20 cellular contexts compared by ENCODE assay signal in the genomic region with DNA sequence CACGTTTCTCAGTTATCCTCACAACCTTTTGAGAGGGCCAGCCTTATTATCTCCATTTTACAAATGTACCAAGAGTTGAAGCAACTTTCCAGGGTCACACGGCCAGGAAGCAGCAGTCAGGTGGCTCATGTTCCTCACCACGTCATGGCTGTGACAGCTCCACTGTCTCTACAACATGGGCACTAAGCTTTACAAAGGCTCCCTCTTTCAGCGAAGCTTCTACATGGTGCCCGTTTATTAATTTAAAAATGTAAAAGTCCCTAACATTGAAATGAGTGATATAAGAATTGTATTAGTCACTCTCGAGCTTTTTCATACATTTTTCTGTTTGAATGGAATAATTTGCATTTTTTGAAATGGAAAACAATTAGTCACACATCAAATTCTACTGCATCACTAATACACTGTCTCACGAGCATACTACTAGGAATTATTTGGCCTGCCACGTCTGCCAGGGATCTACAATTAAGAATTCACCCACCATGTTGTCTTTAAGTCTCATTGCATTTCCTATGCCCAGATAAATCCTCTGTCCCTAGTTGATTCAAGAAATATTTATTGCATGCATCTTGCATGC. TPM values are rescaled to one million over a fixed set of nuclear protein-coding genes. Genes with fewer than 3 reads are reported as not detected.
DNase-seq lines count a peak whose midpoint lies in the region; ATAC-seq and TF ChIP-seq lines count a peak whose summit lies in the region.
"Had no signal": no experiment of that assay in that cellular context is flagged by ENCODE, and none has a peak within 500 bp of the region (broad histone marks: within the 10 kb centered on the region; RNA-seq: fewer than 3 reads in every experiment).

No MANE protein-coding gene starts in this region.

- peak; percentile 63 for ATAC-seq in stimulated activated effector memory CD8-positive, alpha-beta T cell treated with anti-CD3 and anti-CD28 coated beads, Interleukin-12 subunit alpha, Interleukin-12 subunit beta, amount 100 ng/mL, for 72 hours
- no peak for ATAC-seq in gastrocnemius medialis

- DNase-seq in activated T-cell treated with anti-CD3 and anti-CD28 coated beads, Interleukin-2, amount 50 U/mL, for 24 hours: no peak
- no peak for DNase-seq in activated T-cell treated with anti-CD3 and anti-CD28 coated beads for 4 hours
- DNase-seq in stimulated activated CD4-positive, alpha-beta T cell treated with anti-CD3 and anti-CD28 coated beads, Interleukin-4, amount 100 ng/mL, for 1 hour: peak; percentile 4
- no peak for DNase-seq in stimulated activated CD4-positive, alpha-beta T cell treated with anti-CD3 and anti-CD28 coated beads, Interleukin-12 subunit alpha, Interleukin-12 subunit beta, amount 100 ng/mL, for 4 hours
- no peak for DNase-seq in stimulated activated effector memory CD8-positive, alpha-beta T cell treated with anti-CD3 and anti-CD28 coated beads, Interleukin-12 subunit alpha, Interleukin-12 subunit beta, amount 100 ng/mL, for 72 hours (ENCODE audit: low spot score in 2 of 2)
- DNase-seq in gastrocnemius medialis: no peak
- no peak for DNase-seq in KBM-7
- DNase-seq: CD4-positive, alpha-beta memory T cell; DMS153; GF-D8; MV-4-11; NCI-H1694 treated with DMSO at 0.1 percent for 48 hours; NCI-H2107; NCI-H510A; NCI-H748 treated with DMSO at 0.1 percent for 48 hours; NK-92 treated with Interleukin-12 subunit alpha and Interleukin-12 subunit beta, amount 100 ng/mL, for 24 hours; RPMI8226; SIG-M5 had no signal

- no peaks in the 10 kb centered on the region for H3K36me3 ChIP-seq in OCI-LY3 (replicated peaks; ENCODE audit: low read depth, low read length)
- H3K36me3 ChIP-seq in gastrocnemius medialis: no peaks in the 10 kb centered on the region
- H3K36me3 ChIP-seq: BLaER1 had no signal

- no peaks in the 10 kb centered on the region for H3K79me2 ChIP-seq in OCI-LY3 (ENCODE audit: low read length)

- no peak overlapping the region for H3K9ac ChIP-seq in OCI-LY3 (ENCODE audit: low read length)
- H3K9ac ChIP-seq: BLaER1 had no signal

- H3K4me3 ChIP-seq in OCI-LY3 (ENCODE audit: low read length) (no peak overlapping the region), gastrocnemius medialis (no peak overlapping the region)
- H3K4me3 ChIP-seq: BLaER1 had no signal

- TF ChIP-seq POLR2A in gastrocnemius medialis (IDR thresholded peaks at IDR 0.05): no peak

- H3K36me3 Mint-ChIP-seq in activated T-cell treated with anti-CD3 and anti-CD28 coated beads, Interleukin-2, amount 50 U/mL, for 24 hours (ENCODE audit: low read depth): no peaks in the 10 kb centered on the region
- H3K36me3 Mint-ChIP-seq in stimulated activated effector memory CD8-positive, alpha-beta T cell treated with anti-CD3 and anti-CD28 coated beads, Interleukin-12 subunit alpha, Interleukin-12 subunit beta, amount 100 ng/mL, for 72 hours: no peaks in the 10 kb centered on the region

- no peaks in the 10 kb centered on the region for H4K20me1 ChIP-seq in OCI-LY3 (ENCODE audit: insufficient read depth, low read length)
- H4K20me1 ChIP-seq: BLaER1 had no signal

- intact Hi-C loops in gastrocnemius medialis (cut with DNase I; ENCODE audit: low total_unique reads): no loop called here

- H3K27me3 ChIP-seq in OCI-LY3 (ENCODE audit: low read depth, low read length): no peaks in the 10 kb centered on the region
- no peaks in the 10 kb centered on the region for H3K27me3 ChIP-seq in gastrocnemius medialis
- H3K27me3 ChIP-seq: BLaER1 had no signal

- H3K4me1 ChIP-seq in OCI-LY3 (ENCODE audit: low read length): peaks cover 15% of the 10 kb centered on the region
- no peaks in the 10 kb centered on the region for H3K4me1 ChIP-seq in gastrocnemius medialis
- H3K4me1 ChIP-seq: BLaER1 had no signal

- no peak overlapping the region for H3K27ac ChIP-seq in OCI-LY3 (ENCODE audit: low read length)
- H3K27ac ChIP-seq in gastrocnemius medialis: no peak overlapping the region
- H3K27ac ChIP-seq: BLaER1 had no signal

- in situ Hi-C loops in gastrocnemius medialis (cut with MboI; ENCODE audit: low sequenced_read_pairs in 4 of 4) (no loop called here), KBM-7 (cut with MboI; ENCODE audit: low pct_unique_long_range_greater_than_20kb, low sequenced_read_pairs) (no loop called here)

- H3K27ac Mint-ChIP-seq in activated T-cell treated with anti-CD3 and anti-CD28 coated beads, Interleukin-2, amount 50 U/mL, for 24 hours: peak overlapping the region; percentile 84
- no peak overlapping the region for H3K27ac Mint-ChIP-seq in stimulated activated effector memory CD8-positive, alpha-beta T cell treated with anti-CD3 and anti-CD28 coated beads, Interleukin-12 subunit alpha, Interleukin-12 subunit beta, amount 100 ng/mL, for 72 hours
- H3K27ac Mint-ChIP-seq: CD4-positive, alpha-beta memory T cell had no signal

- peak overlapping the region; percentile 43 for H2AFZ ChIP-seq in OCI-LY3 (ENCODE audit: low read depth, low read length)

- H3K9me3 ChIP-seq in OCI-LY3 (ENCODE audit: insufficient read depth, low read length) (no peaks in the 10 kb centered on the region), gastrocnemius medialis (no peaks in the 10 kb centered on the region)

- no peak for TF ChIP-seq CTCF in OCI-LY3 (IDR thresholded peaks at IDR 0.05; ENCODE audit: low read depth, low read length)
- no peak for TF ChIP-seq CTCF in gastrocnemius medialis (IDR thresholded peaks at IDR 0.05 in 4 of 5, conservative IDR thresholded peaks at IDR 0.05 in 1 of 5)

- H3K4me3 Mint-ChIP-seq in activated T-cell treated with anti-CD3 and anti-CD28 coated beads, Interleukin-2, amount 50 U/mL, for 24 hours: no peak overlapping the region
- no peak overlapping the region for H3K4me3 Mint-ChIP-seq in stimulated activated effector memory CD8-positive, alpha-beta T cell treated with anti-CD3 and anti-CD28 coated beads, Interleukin-12 subunit alpha, Interleukin-12 subunit beta, amount 100 ng/mL, for 72 hours
- H3K4me3 Mint-ChIP-seq: CD4-positive, alpha-beta memory T cell had no signal

- peaks cover 7% of the 10 kb centered on the region for H3K27me3 Mint-ChIP-seq in activated T-cell treated with anti-CD3 and anti-CD28 coated beads, Interleukin-2, amount 50 U/mL, for 24 hours

- peaks cover 19% of the 10 kb centered on the region for H3K4me1 Mint-ChIP-seq in activated T-cell treated with anti-CD3 and anti-CD28 coated beads, Interleukin-2, amount 50 U/mL, for 24 hours (ENCODE audit: low read depth)
- H3K4me1 Mint-ChIP-seq in stimulated activated effector memory CD8-positive, alpha-beta T cell treated with anti-CD3 and anti-CD28 coated beads, Interleukin-12 subunit alpha, Interleukin-12 subunit beta, amount 100 ng/mL, for 72 hours: peaks cover 12% of the 10 kb centered on the region

- peaks cover 3% of the 10 kb centered on the region for H3K9me3 Mint-ChIP-seq in activated T-cell treated with anti-CD3 and anti-CD28 coated beads, Interleukin-2, amount 50 U/mL, for 24 hours
- peaks cover 6% of the 10 kb centered on the region for H3K9me3 Mint-ChIP-seq in stimulated activated effector memory CD8-positive, alpha-beta T cell treated with anti-CD3 and anti-CD28 coated beads, Interleukin-12 subunit alpha, Interleukin-12 subunit beta, amount 100 ng/mL, for 72 hours

- peak overlapping the region; percentile 19; the same call in 1 of the 2 replicates for H3K4me2 ChIP-seq in OCI-LY3 (ENCODE audit: low read length)
- H3K4me2 ChIP-seq: BLaER1 had no signal

RNA-seq across cellular contexts. Expression of gene LIN9, which starts 28.4 kb away (rescaled TPM):
- 1 to 10 TPM; 2.1 to 4.7 (median 2.8) TPM for total RNA-seq in gastrocnemius medialis
